ENCODE assay signal across 14 cellular contexts in genomic region chr15:68057758-68058157, GRCh38. TPM values are rescaled to one million over a fixed set of nuclear protein-coding genes. Genes with fewer than 3 reads are reported as not detected.
DNase-seq lines count a peak whose midpoint lies in the region; ATAC-seq and TF ChIP-seq lines count a peak whose summit lies in the region.
"Had no signal": no experiment of that assay in that cellular context is flagged by ENCODE, and none has a peak within 500 bp of the region (broad histone marks: within the 10 kb centered on the region; RNA-seq: fewer than 3 reads in every experiment).

No MANE protein-coding gene starts in this region.

- H3K4me1 ChIP-seq in CD4-positive, CD25-positive, alpha-beta regulatory T cell (ENCODE audit: control insufficient read depth, insufficient read depth, low read length, poor library complexity, severe bottlenecking): peaks cover 64% of the 10 kb centered on the region

- peak overlapping the region; percentile 36 to 55 (median 48) for H3K4me3 Mint-ChIP-seq in CD4-positive, CD25-positive, alpha-beta regulatory T cell
- H3K4me3 Mint-ChIP-seq in activated T-helper 17 cell treated with anti-CD3 and anti-CD28 coated beads, Interleukin-2, amount 50 U/mL, for 72 hours: peak overlapping the region; percentile 90
- H3K4me3 Mint-ChIP-seq in mesothelial cell of epicardium: peak overlapping the region; percentile 18

- no peaks in the 10 kb centered on the region for H3K9me3 ChIP-seq in CD4-positive, CD25-positive, alpha-beta regulatory T cell (ENCODE audit: control insufficient read depth in 2 of 2, low read length in 2 of 2)

- H3K36me3 Mint-ChIP-seq in CD4-positive, CD25-positive, alpha-beta regulatory T cell: peaks cover 8% of the 10 kb centered on the region
- H3K36me3 Mint-ChIP-seq in activated T-helper 17 cell treated with anti-CD3 and anti-CD28 coated beads, Interleukin-2, amount 50 U/mL, for 72 hours (ENCODE audit: low read depth): peaks cover 27% of the 10 kb centered on the region
- peaks cover 2% of the 10 kb centered on the region for H3K36me3 Mint-ChIP-seq in mesothelial cell of epicardium

- no peaks in the 10 kb centered on the region for H3K9me3 Mint-ChIP-seq in CD4-positive, CD25-positive, alpha-beta regulatory T cell
- no peaks in the 10 kb centered on the region for H3K9me3 Mint-ChIP-seq in activated T-helper 17 cell treated with anti-CD3 and anti-CD28 coated beads, Interleukin-2, amount 50 U/mL, for 72 hours
- no peaks in the 10 kb centered on the region for H3K9me3 Mint-ChIP-seq in mesothelial cell of epicardium
- H3K9me3 Mint-ChIP-seq: central memory CD8-positive, alpha-beta T cell had no signal

- no peaks in the 10 kb centered on the region for H3K27me3 Mint-ChIP-seq in CD4-positive, CD25-positive, alpha-beta regulatory T cell
- H3K27me3 Mint-ChIP-seq in activated T-helper 17 cell treated with anti-CD3 and anti-CD28 coated beads, Interleukin-2, amount 50 U/mL, for 72 hours: peaks cover 2% of the 10 kb centered on the region
- H3K27me3 Mint-ChIP-seq in mesothelial cell of epicardium (ENCODE audit: low read depth): no peaks in the 10 kb centered on the region
- H3K27me3 Mint-ChIP-seq: central memory CD8-positive, alpha-beta T cell had no signal

- no peaks in the 10 kb centered on the region for H3K27me3 ChIP-seq in CD4-positive, CD25-positive, alpha-beta regulatory T cell (ENCODE audit: control insufficient read depth, insufficient read depth, low read length)
- peaks cover 1% of the 10 kb centered on the region; the same call in 1 of the 2 replicates for H3K27me3 ChIP-seq in H7 (ENCODE audit: control insufficient read depth, insufficient read depth, low read length)

- H3K36me3 ChIP-seq in CD4-positive, CD25-positive, alpha-beta regulatory T cell (ENCODE audit: control insufficient read depth, insufficient read depth, low read length): peaks cover 3% of the 10 kb centered on the region
- H3K36me3 ChIP-seq in H7 (replicated peaks; ENCODE audit: control insufficient read depth, insufficient read depth, low read length): no peaks in the 10 kb centered on the region

- H3K27ac ChIP-seq in CD4-positive, CD25-positive, alpha-beta regulatory T cell (ENCODE audit: insufficient read depth, low read length, poor library complexity, severe bottlenecking): no peak overlapping the region

- no peak overlapping the region for H3K27ac Mint-ChIP-seq in CD4-positive, CD25-positive, alpha-beta regulatory T cell
- no peak overlapping the region for H3K27ac Mint-ChIP-seq in activated T-helper 17 cell treated with anti-CD3 and anti-CD28 coated beads, Interleukin-2, amount 50 U/mL, for 72 hours
- peak overlapping the region; percentile 66 for H3K27ac Mint-ChIP-seq in mesothelial cell of epicardium

- DNase-seq in CD4-positive, CD25-positive, alpha-beta regulatory T cell: no peak
- DNase-seq in H7 (peak; percentile 54), mesothelial cell of epicardium (ENCODE audit: low spot score in 2 of 2, unreplicated experiment in 2 of 2) (no peak), NCI-H774 (lab: John Stamatoyannopoulos, UW) (no peak), inferior parietal cortex (ENCODE audit: extremely low spot score) (no peak)
- DNase-seq: activated CD4-positive, alpha-beta T cell treated with anti-CD3 and anti-CD28 coated beads, Interleukin-2, amount 50 U/mL, for 1 hour; effector memory CD4-positive, alpha-beta T cell; GOT3; NCI-H1694; stimulated activated CD4-positive, alpha-beta T cell treated with anti-CD3 and anti-CD28 coated beads, Interleukin-15, amount 100 ng/mL, for 24 hours had no signal

- peak overlapping the region; percentile 16 for H3K4me3 ChIP-seq in CD4-positive, CD25-positive, alpha-beta regulatory T cell (ENCODE audit: low read depth, low read length)
- no peak overlapping the region for H3K4me3 ChIP-seq in H7 (ENCODE audit: insufficient read depth, low read depth, low read length)

- H3K4me1 Mint-ChIP-seq in CD4-positive, CD25-positive, alpha-beta regulatory T cell: peaks cover 45 to 75% (median 55%) of the 10 kb centered on the region in 4 donors
- peaks cover 36% of the 10 kb centered on the region for H3K4me1 Mint-ChIP-seq in activated T-helper 17 cell treated with anti-CD3 and anti-CD28 coated beads, Interleukin-2, amount 50 U/mL, for 72 hours
- peaks cover 48% of the 10 kb centered on the region for H3K4me1 Mint-ChIP-seq in mesothelial cell of epicardium

- TF ChIP-seq CTCF in mesothelial cell of epicardium (IDR thresholded peaks at IDR 0.05; ENCODE audit: unreplicated experiment): no peak

- ATAC-seq in CD4-positive, CD25-positive, alpha-beta regulatory T cell (ENCODE audit: low read depth in 2 of 2): no peak
- ATAC-seq in activated T-helper 17 cell treated with anti-CD3 and anti-CD28 coated beads, Interleukin-2, amount 50 U/mL, for 72 hours (replicated peaks): no peak
- ATAC-seq in GM19463 (IDR thresholded peaks at IDR 0.05; ENCODE audit: unreplicated experiment): no peak
- no peak for ATAC-seq in GM18520 (IDR thresholded peaks at IDR 0.05; ENCODE audit: unreplicated experiment)

RNA-seq across cellular contexts. Expression of gene PIAS1, which starts 3.6 kb away (rescaled TPM):
- 102 TPM for total RNA-seq in CD4-positive, CD25-positive, alpha-beta regulatory T cell
- polyA plus RNA-seq in CD4-positive, CD25-positive, alpha-beta regulatory T cell: 100 to 1,000 TPM; 120 to 156 (median 138) TPM
- 23.7 and 39.6 TPM in 2 replicates for total RNA-seq in H7 (2014; rRNA removed; shearing (Covaris generic))
- total RNA-seq in activated T-helper 17 cell treated with anti-CD3 and anti-CD28 coated beads, Interleukin-2, amount 50 U/mL, for 72 hours: 10 to 100 TPM; 31.3 to 42.7 TPM
- total RNA-seq in mesothelial cell of epicardium: 68.2 to 71.1 TPM (median 69.2 TPM) in 3 replicates

Comparison
In these comparisons a context has a peak if more than half of its experiments do, and no peak if none do; other contexts are left out.
1. H3K4me3 Mint-ChIP-seq: peak in every context shown above with its lines; median percentile 90 in activated T-helper 17 cell treated with anti-CD3 and anti-CD28 coated beads, Interleukin-2, amount 50 U/mL, for 72 hours; 48 in CD4-positive, CD25-positive, alpha-beta regulatory T cell; 18 in mesothelial cell of epicardium.